Comparison of ENCODE assay signal across 9 cellular contexts in the genomic region with DNA sequence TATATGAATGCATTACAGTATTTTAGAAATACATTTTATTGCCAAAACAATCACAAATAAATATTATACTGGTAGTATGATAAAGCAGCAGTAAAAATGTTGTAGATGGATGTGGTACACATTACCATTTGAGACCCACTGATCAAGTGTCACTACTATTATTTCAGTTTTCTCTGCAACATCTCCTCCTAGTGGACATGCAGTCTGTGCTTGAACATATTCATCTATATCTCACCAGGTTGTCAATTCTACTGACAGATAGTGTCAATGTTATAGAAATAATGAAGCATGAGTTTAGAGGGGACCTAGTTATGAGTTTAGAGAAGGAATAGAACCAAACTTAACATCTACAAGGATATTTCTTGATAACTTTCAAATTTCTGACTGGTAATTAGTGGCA. TPM values are rescaled to one million over a fixed set of nuclear protein-coding genes. Genes with fewer than 3 reads are reported as not detected.
DNase-seq lines count a peak whose midpoint lies in the region; TF ChIP-seq lines count a peak whose summit lies in the region.
"Had no signal": no experiment of that assay in that cellular context is flagged by ENCODE, and none has a peak within 500 bp of the region (broad histone marks: within the 10 kb centered on the region; RNA-seq: fewer than 3 reads in every experiment).

No MANE protein-coding gene starts in this region.

- H3K27me3 ChIP-seq in stomach = no peaks in the 10 kb centered on the region
- H3K27me3 ChIP-seq: ovary had no signal

- H3K4me1 ChIP-seq in stomach = no peaks in the 10 kb centered on the region

- in situ Hi-C loops in GM13976 (cut with MboI; ENCODE audit: low sequenced_read_pairs, unreplicated experiment) = no loop called here

- H3K4me3 ChIP-seq in stomach = no peak overlapping the region
- H3K4me3 ChIP-seq: ovary had no signal

- H3K9me3 ChIP-seq in stomach = peaks cover 0 to 8% (median 0%) of the 10 kb centered on the region in 4 donors
- H3K9me3 ChIP-seq: ovary had no signal

- peaks cover 0 to 22% (median 8%) of the 10 kb centered on the region in 4 donors for H3K36me3 ChIP-seq in stomach
- H3K36me3 ChIP-seq: ovary had no signal

- TF ChIP-seq EP300 in stomach (IDR thresholded peaks at IDR 0.05) = no peak

- no peak for TF ChIP-seq CTCF in GM13976 (IDR thresholded peaks at IDR 0.05; ENCODE audit: borderline replicate concordance, control extremely low read depth, extremely low read depth, insufficient read depth, missing control alignments)
- peak in 2 of 7 experiments; percentile 8 to 22 for TF ChIP-seq CTCF in stomach (IDR thresholded peaks at IDR 0.05)

- intact Hi-C loops in stomach (cut with DNase I; ENCODE audit: low total_unique reads) = no loop called here

- no peak for TF ChIP-seq POLR2A in stomach (IDR thresholded peaks at IDR 0.05)

- H3K27ac ChIP-seq in stomach = no peak overlapping the region
- H3K27ac ChIP-seq: ovary had no signal

- DNase-seq in AG08395 (ENCODE audit: low spot score) (peak; percentile 3), GM13976 (ENCODE audit: low spot score) (peak; percentile 47), RKO (ENCODE audit: low spot score) (peak; percentile 8), glomerular visceral epithelial cell (ENCODE audit: extremely low spot score) (peak; percentile 13), stomach (no peak), DMS153 (lab: John Stamatoyannopoulos, UW) (no peak), NCI-H146 (lab: John Stamatoyannopoulos, UW) (no peak), NCI-H2196 (lab: John Stamatoyannopoulos, UW; ENCODE audit: unreplicated experiment) (no peak)
- DNase-seq: ovary had no signal

RNA-seq across cellular contexts. Expression of gene ELOVL7, which starts 39.2 kb away (rescaled TPM):
- total RNA-seq in stomach = 10 to 100 TPM in 1 of 5 donors, 1 to 10 TPM in 2, not detected in 2; 1.2 to 12.7 (median 3.3) TPM
- polyA plus RNA-seq in stomach = 1 to 10 TPM in 2 of 3 donors, under 1 TPM in 1; 0.31 to 1.7 (median 1.6) TPM

Comparison
In these comparisons a context has a peak if more than half of its experiments do, and no peak if none do; other contexts are left out.
1. DNase-seq: peak in AG08395 (single experiment), GM13976 (single experiment), RKO (single experiment) and glomerular visceral epithelial cell (single experiment); none in stomach (single experiment), DMS153 (single experiment), NCI-H146 (single experiment) and NCI-H2196 (single experiment).